In genomic region chr4:139556071-139556734, GRCh38 we compare ENCODE assay signal across 8 cellular contexts. TPM values are rescaled to one million over a fixed set of nuclear protein-coding genes. Genes with fewer than 3 reads are reported as not detected.
DNase-seq lines count a peak whose midpoint lies in the region; ATAC-seq and TF ChIP-seq lines count a peak whose summit lies in the region.

Gene SETD7 (minus strand): TSS chr4:139556219. CDS start chr4:139556137, 82 bp downstream.

- H3K4me3 Mint-ChIP-seq in CD8-positive, alpha-beta memory T cell, result peak within 1 kb of the TSS; percentile 92 to 99 (median 98)

- H3K9me3 Mint-ChIP-seq in CD8-positive, alpha-beta memory T cell, result no peaks in the 10 kb centered on the region
- H3K9me3 Mint-ChIP-seq in activated naive CD4-positive, alpha-beta T cell treated with anti-CD3 and anti-CD28 coated beads, Interleukin-2, amount 50 U/mL, for 72 hours, result no peaks in the 10 kb centered on the region

- H3K9me3 ChIP-seq in CD8-positive, alpha-beta memory T cell (ENCODE audit: low read length), result no peaks in the 10 kb centered on the region
- H3K9me3 ChIP-seq in neutrophil (no peaks in the 10 kb centered on the region), testis (no peaks in the 10 kb centered on the region)

- DNase-seq in CD8-positive, alpha-beta memory T cell, result peak; percentile 26 to 81 (median 38)
- DNase-seq in M059J (ENCODE audit: low read depth), result peak; percentile 70
- DNase-seq in activated naive CD4-positive, alpha-beta T cell treated with anti-CD3 and anti-CD28 coated beads, Interleukin-2, amount 50 U/mL, for 72 hours (ENCODE audit: low spot score in 2 of 2), result peak; percentile 59 to 77
- DNase-seq in globus pallidus (ENCODE audit: low spot score), result peak; percentile 76
- peak; percentile 84 for DNase-seq in testis

- WGBS in testis, 2 donors, result 0 to 1% methylated on average over 40 to 61 of the region's 63 CpGs

- H3K27me3 Mint-ChIP-seq in CD8-positive, alpha-beta memory T cell, result peaks cover 4 to 13% of the 10 kb centered on the region in 2 donors

- no peaks in the 10 kb centered on the region for H3K36me3 ChIP-seq in CD8-positive, alpha-beta memory T cell (ENCODE audit: insufficient read depth, low read length)
- no peaks in the 10 kb centered on the region for H3K36me3 ChIP-seq in neutrophil
- no peaks in the 10 kb centered on the region for H3K36me3 ChIP-seq in testis (ENCODE audit: low read depth, missing control alignments)

- POLR2A ChIA-PET in CD8-positive, alpha-beta memory T cell (lab: Charles Lee), result interaction anchor here (0.6 to 3.4 kb wide), 6 partner anchors 12 to 817 kb away, joined by 3 to 31 read pairs (median 7); partner anchors contain the start of genes ELF2, NAA15, NDUFC1 and RAB33B

- no peak for TF ChIP-seq POLR2A in testis (IDR thresholded peaks at IDR 0.05)

- peaks cover 28% of the 10 kb centered on the region for H3K4me1 ChIP-seq in CD8-positive, alpha-beta memory T cell (ENCODE audit: insufficient read depth, low read length)
- H3K4me1 ChIP-seq in neutrophil (ENCODE audit: control insufficient read depth in 1 of 2, insufficient read depth in 1 of 2, low read depth in 1 of 2, low read length in 1 of 2) (peaks cover 34 to 46% of the 10 kb centered on the region in 2 experiments), testis (peaks cover 39% of the 10 kb centered on the region)

- peak; percentile 27 for ATAC-seq in GM21619 (IDR thresholded peaks at IDR 0.05; ENCODE audit: unreplicated experiment)
- ATAC-seq in SK-N-SH treated with all-trans-retinoic acid at 6 μM for 48 hours, result peak; percentile 63
- ATAC-seq in activated naive CD4-positive, alpha-beta T cell treated with anti-CD3 and anti-CD28 coated beads, Interleukin-2, amount 50 U/mL, for 72 hours, result peak; percentile 48 to 71

- intact Hi-C loops in testis (cut with DNase I; ENCODE audit: low total_unique reads), result no loop called here

- CTCF ChIA-PET in CD8-positive, alpha-beta memory T cell (lab: Charles Lee), result interaction anchor here (0.6 to 2.0 kb wide), 8 partner anchors 12 to 255 kb away, joined by 3 to 11 read pairs (median 4); partner anchors contain the start of genes NAA15 and NDUFC1

- no peaks in the 10 kb centered on the region for H3K27me3 ChIP-seq in CD8-positive, alpha-beta memory T cell (ENCODE audit: insufficient read depth, low read length, poor library complexity, severe bottlenecking)
- peaks cover 79% of the 10 kb centered on the region for H3K27me3 ChIP-seq in neutrophil
- H3K27me3 ChIP-seq in testis, result no peaks in the 10 kb centered on the region

- H3K4me1 Mint-ChIP-seq in CD8-positive, alpha-beta memory T cell, result peaks cover 50 to 75% (median 60%) of the 10 kb centered on the region in 3 donors

- H3K36me3 Mint-ChIP-seq in CD8-positive, alpha-beta memory T cell, result peaks cover 0 to 16% (median 0%) of the 10 kb centered on the region in 3 donors
- peaks cover 5 to 19% of the 10 kb centered on the region in 2 donors for H3K36me3 Mint-ChIP-seq in activated naive CD4-positive, alpha-beta T cell treated with anti-CD3 and anti-CD28 coated beads, Interleukin-2, amount 50 U/mL, for 72 hours

- peak within 1 kb of the TSS; percentile 93 to 100 (median 98) for H3K27ac Mint-ChIP-seq in CD8-positive, alpha-beta memory T cell
- H3K27ac Mint-ChIP-seq in activated naive CD4-positive, alpha-beta T cell treated with anti-CD3 and anti-CD28 coated beads, Interleukin-2, amount 50 U/mL, for 72 hours, result peak within 1 kb of the TSS; percentile 96 to 97

- peak within 1 kb of the TSS; percentile 79 for H3K27ac ChIP-seq in CD8-positive, alpha-beta memory T cell (ENCODE audit: low read depth, low read length)
- H3K27ac ChIP-seq in neutrophil (peak within 1 kb of the TSS; percentile 54), testis (peak within 1 kb of the TSS; percentile 98)

- TF ChIP-seq CTCF in neutrophil (IDR thresholded peaks at IDR 0.05) (no peak), testis (IDR thresholded peaks at IDR 0.05) (no peak)

- peak within 1 kb of the TSS; percentile 81 for H3K4me3 ChIP-seq in CD8-positive, alpha-beta memory T cell (ENCODE audit: low read length)
- H3K4me3 ChIP-seq in neutrophil (ENCODE audit: low read depth in 1 of 2, low read length in 1 of 2) (peak within 1 kb of the TSS; percentile 69 to 74), testis (peak within 1 kb of the TSS; percentile 84 to 87)

TF ChIP-seq in SK-N-SH treated with all-trans-retinoic acid at 6 μM for 48 hours, 23 proteins besides CTCF, POLR2A, EP300 and RAD21 (continues in another document):
- no peak for TF ChIP-seq ZNF565 (CRISPR knock-in tag; conservative IDR thresholded peaks at IDR 0.05; ENCODE audit: low read depth)
- no peak for TF ChIP-seq TSHZ2 (CRISPR knock-in tag; IDR thresholded peaks at IDR 0.05)
- TF ChIP-seq ZFP3 (CRISPR knock-in tag; IDR thresholded peaks at IDR 0.05), result no peak
- TF ChIP-seq, protein P1, sequence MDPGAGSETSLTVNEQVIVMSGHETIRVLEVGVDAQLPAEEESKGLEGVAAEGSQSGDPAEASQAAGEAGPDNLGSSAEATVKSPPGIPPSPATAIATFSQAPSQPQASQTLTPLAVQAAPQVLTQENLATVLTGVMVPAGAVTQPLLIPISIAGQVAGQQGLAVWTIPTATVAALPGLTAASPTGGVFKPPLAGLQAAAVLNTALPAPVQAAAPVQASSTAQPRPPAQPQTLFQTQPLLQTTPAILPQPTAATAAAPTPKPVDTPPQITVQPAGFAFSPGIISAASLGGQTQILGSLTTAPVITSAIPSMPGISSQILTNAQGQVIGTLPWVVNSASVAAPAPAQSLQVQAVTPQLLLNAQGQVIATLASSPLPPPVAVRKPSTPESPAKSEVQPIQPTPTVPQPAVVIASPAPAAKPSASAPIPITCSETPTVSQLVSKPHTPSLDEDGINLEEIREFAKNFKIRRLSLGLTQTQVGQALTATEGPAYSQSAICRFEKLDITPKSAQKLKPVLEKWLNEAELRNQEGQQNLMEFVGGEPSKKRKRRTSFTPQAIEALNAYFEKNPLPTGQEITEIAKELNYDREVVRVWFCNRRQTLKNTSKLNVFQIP (CRISPR knock-in tag; IDR thresholded peaks at IDR 0.05; ENCODE audit: borderline replicate concordance, low read depth), result no peak
- no peak for TF ChIP-seq OSR1 (CRISPR knock-in tag; IDR thresholded peaks at IDR 0.05)
- no peak for TF ChIP-seq ZNF70 (CRISPR knock-in tag; IDR thresholded peaks at IDR 0.05)
- TF ChIP-seq GLIS3 (CRISPR knock-in tag; IDR thresholded peaks at IDR 0.05), result no peak
- TF ChIP-seq CSRNP3 (CRISPR knock-in tag; IDR thresholded peaks at IDR 0.05), result no peak
- no peak for TF ChIP-seq TOX (CRISPR knock-in tag; IDR thresholded peaks at IDR 0.05; ENCODE audit: borderline replicate concordance)
- TF ChIP-seq, protein P2, sequence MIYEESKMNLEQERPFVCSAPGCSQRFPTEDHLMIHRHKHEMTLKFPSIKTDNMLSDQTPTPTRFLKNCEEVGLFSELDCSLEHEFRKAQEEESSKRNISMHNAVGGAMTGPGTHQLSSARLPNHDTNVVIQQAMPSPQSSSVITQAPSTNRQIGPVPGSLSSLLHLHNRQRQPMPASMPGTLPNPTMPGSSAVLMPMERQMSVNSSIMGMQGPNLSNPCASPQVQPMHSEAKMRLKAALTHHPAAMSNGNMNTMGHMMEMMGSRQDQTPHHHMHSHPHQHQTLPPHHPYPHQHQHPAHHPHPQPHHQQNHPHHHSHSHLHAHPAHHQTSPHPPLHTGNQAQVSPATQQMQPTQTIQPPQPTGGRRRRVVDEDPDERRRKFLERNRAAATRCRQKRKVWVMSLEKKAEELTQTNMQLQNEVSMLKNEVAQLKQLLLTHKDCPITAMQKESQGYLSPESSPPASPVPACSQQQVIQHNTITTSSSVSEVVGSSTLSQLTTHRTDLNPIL (CRISPR knock-in tag; IDR thresholded peaks at IDR 0.05; ENCODE audit: low read depth), result no peak
- no peak for TF ChIP-seq PPARA (CRISPR knock-in tag; IDR thresholded peaks at IDR 0.05; ENCODE audit: borderline replicate concordance)
- no peak for TF ChIP-seq RARB (CRISPR knock-in tag; IDR thresholded peaks at IDR 0.05)

RNA-seq across cellular contexts. Expression of gene SETD7, which starts in this region (rescaled TPM):
- 10 to 100 TPM; 15.2 to 17.0 TPM for total RNA-seq in CD8-positive, alpha-beta memory T cell
- 2.0 TPM for polyA plus RNA-seq in CD8-positive, alpha-beta memory T cell
- total RNA-seq in M059J (2014; rRNA removed; shearing (Covaris generic)), result 16.7 and 25.3 TPM in 2 replicates
- 10 to 100 TPM in 1 of 2 donors, 1 to 10 TPM in 1; 8.8 to 15.6 TPM for total RNA-seq in activated naive CD4-positive, alpha-beta T cell treated with anti-CD3 and anti-CD28 coated beads, Interleukin-2, amount 50 U/mL, for 72 hours
- 10 to 100 TPM; 65.7 to 66.5 TPM for total RNA-seq in testis
- polyA plus RNA-seq in testis (ENCODE audit: insufficient read depth, low read depth, low replicate concordance), result 39.1 TPM

Comparison
In these comparisons a context has a peak if more than half of its experiments do, and no peak if none do; other contexts are left out.
1. Peak in every context shown above with its lines: DNase-seq, ATAC-seq, H3K4me3 ChIP-seq and H3K27ac ChIP-seq.
2. RNA of gene SETD7 (polyA plus RNA-seq): 39.1 TPM in testis (single experiment); 2.0 TPM in CD8-positive, alpha-beta memory T cell (single experiment); every median in the first group is over 10 times any median in the second.